ENCODE assay signal across 15 cellular contexts in genomic region chr2:228819701-228820100, GRCh38.
"Had no signal": no experiment of that assay in that cellular context is flagged by ENCODE, and none has a peak within 500 bp of the region (broad histone marks: within the 10 kb centered on the region; RNA-seq: fewer than 3 reads in every experiment).

No MANE protein-coding gene starts in this region.

- DNase-seq: activated CD4-positive, alpha-beta T cell treated with anti-CD3 and anti-CD28 coated beads for 36 hours; activated CD4-positive, alpha-beta T cell treated with anti-CD3 and anti-CD28 coated beads, Interleukin-2, amount 50 U/mL, for 48 hours; activated gamma-delta T cell treated with Interleukin-2 at 50 U/mL for 16 hours; adrenal gland; heart left ventricle; immature natural killer cell; kidney glomerular epithelial cell; left ventricle myocardium superior; stimulated activated CD4-positive, alpha-beta T cell treated with anti-CD3 and anti-CD28 coated beads, Interleukin-12 subunit alpha, Interleukin-12 subunit beta, amount 100 ng/mL, for 4 hours; stimulated activated CD4-positive, alpha-beta T cell treated with anti-CD3 and anti-CD28 coated beads, Interleukin-1b, Interleukin-23, amount 100 ng/mL, for 48 hours; stimulated activated CD8-positive, alpha-beta memory T cell treated with anti-CD3 and anti-CD28 coated beads, Interleukin-4, amount 100 ng/mL, for 48 hours; stimulated activated naive CD4-positive, alpha-beta T cell had no signal

- ATAC-seq: activated CD4-positive, alpha-beta T cell treated with anti-CD3 and anti-CD28 coated beads for 36 hours; activated naive CD4-positive, alpha-beta T cell treated with anti-CD3 and anti-CD28 coated beads, Interleukin-2, amount 50 U/mL, for 72 hours; gastroesophageal sphincter; heart left ventricle; left ventricle myocardium superior; WTC11 had no signal
